ENCODE assay signal across 8 cellular contexts in genomic region chr11:8963569-8964323, GRCh38. TPM values are rescaled to one million over a fixed set of nuclear protein-coding genes. Genes with fewer than 3 reads are reported as not detected.
DNase-seq lines count a peak whose midpoint lies in the region; ATAC-seq and TF ChIP-seq lines count a peak whose summit lies in the region.

No MANE protein-coding gene starts in this region.

- intact Hi-C loops in right lobe of liver (cut with DNase I) = loop anchor here in 1 of 2 donors (5.0 kb wide), 1 partner anchor 281 kb away; the partner anchor contains the start of genes RPL27A and TRIM66

- DNase-seq in AG04450 (ENCODE audit: low read depth, low spot score) = no peak
- peak; percentile 88 for DNase-seq in NCI-H2227 (lab: John Stamatoyannopoulos, UW; ENCODE audit: unreplicated experiment)
- peak; percentile 85 for DNase-seq in activated CD4-positive, alpha-beta T cell treated with anti-CD3 and anti-CD28 coated beads for 48 hours
- peak; percentile 92 for DNase-seq in coronary artery (ENCODE audit: low spot score)
- peak; percentile 86 to 91 (median 90) for DNase-seq in right lobe of liver
- DNase-seq in stimulated activated CD4-positive, alpha-beta T cell treated with anti-CD3 and anti-CD28 coated beads, TNF-alpha, amount 100 ng/mL, for 48 hours (ENCODE audit: low read depth in 3 of 3) = peak; percentile 55 to 78 (median 59)

- ATAC-seq in GM18873 (IDR thresholded peaks at IDR 0.05; ENCODE audit: low FRiP score, unreplicated experiment) = peak; percentile 52
- peak; percentile 75 for ATAC-seq in HG03159 (IDR thresholded peaks at IDR 0.05; ENCODE audit: unreplicated experiment)
- ATAC-seq in right lobe of liver = peak; percentile 73 to 83 (median 81)

- POLR2A ChIA-PET in AG04450 (lab: Yijun Ruan, JAX) = interaction anchor here (1.0 to 1.8 kb wide), 6 partner anchors 40 to 277 kb away, joined by 3 to 7 read pairs (median 6); partner anchors contain the start of gene NRIP3

- no peaks in the 10 kb centered on the region for H3K36me3 ChIP-seq in right lobe of liver

- TF ChIP-seq CTCF in AG04450 (IDR thresholded peaks at IDR 0.05; ENCODE audit: low read depth, low read length) = no peak
- TF ChIP-seq CTCF in coronary artery (IDR thresholded peaks at IDR 0.05) = no peak
- TF ChIP-seq CTCF in right lobe of liver (IDR thresholded peaks at IDR 0.05) = no peak

- no peak for TF ChIP-seq POLR2A in right lobe of liver (IDR thresholded peaks at IDR 0.05)

- CTCF ChIA-PET in AG04450 (lab: Charles Lee) = interaction anchor here (1.5 kb wide), 1 partner anchor 174 kb away, joined by 9 read pairs; no protein-coding TSS in a partner anchor

- H3K9me3 ChIP-seq in AG04450 (ENCODE audit: control insufficient read depth, insufficient read depth, low read length) = no peaks in the 10 kb centered on the region; the same call in 1 of the 2 replicates
- H3K9me3 ChIP-seq in right lobe of liver = no peaks in the 10 kb centered on the region

- H3K27me3 ChIP-seq in AG04450 (ENCODE audit: control insufficient read depth, insufficient read depth, low read length) (no peaks in the 10 kb centered on the region), right lobe of liver (no peaks in the 10 kb centered on the region)

- H3K4me3 ChIP-seq in AG04450 (ENCODE audit: low read depth, low read length) = peak overlapping the region; percentile 93
- H3K4me3 ChIP-seq in coronary artery = peak overlapping the region; percentile 95
- H3K4me3 ChIP-seq in right lobe of liver = peak overlapping the region; percentile 84 to 97 (median 87)

- under 1% methylated on average over 18 of the region's 39 CpGs for WGBS in right lobe of liver (ENCODE audit: insufficient coverage, low coverage, low lambda C conversion rate, missing lambda C conversion rate)

- peak overlapping the region; percentile 89 for H3K27ac ChIP-seq in AG04450 (ENCODE audit: low read depth, low read length)
- peak overlapping the region; percentile 95 to 99 for H3K27ac ChIP-seq in coronary artery
- peak overlapping the region; percentile 80 to 92 (median 88) for H3K27ac ChIP-seq in right lobe of liver

- H3K4me1 ChIP-seq in right lobe of liver = peaks cover 0 to 28% (median 13%) of the 10 kb centered on the region in 4 donors

RNA-seq across cellular contexts. Expression of gene TMEM9B, which starts 0.5 kb away (rescaled TPM):
- 45.2 and 53.9 TPM in 2 replicates for polyA plus RNA-seq in AG04450 (2011; rRNA removed)
- polyA minus RNA-seq in AG04450 (2011; rRNA and poly(A)+ RNA removed) = 17.5 and 20.4 TPM in 2 replicates
- 10 to 100 TPM; 15.5 to 33.6 (median 19.8) TPM for total RNA-seq in right lobe of liver

RNA-seq across cellular contexts. Expression of gene ASCL3, which starts 20.9 kb away (rescaled TPM):
- polyA plus RNA-seq in AG04450 (2011; rRNA removed) = not detected in 2 replicates
- polyA minus RNA-seq in AG04450 (2011; rRNA and poly(A)+ RNA removed) = not detected in 2 replicates
- total RNA-seq in right lobe of liver = not detected

RNA-seq across cellular contexts. Expression of gene C11orf16, which starts 31.0 kb away (rescaled TPM):
- not detected in 2 replicates for polyA plus RNA-seq in AG04450 (2011; rRNA removed)
- not detected in 2 replicates for polyA minus RNA-seq in AG04450 (2011; rRNA and poly(A)+ RNA removed)
- not detected for total RNA-seq in right lobe of liver

RNA-seq across cellular contexts. Expression of gene NRIP3, which starts 40.1 kb away (rescaled TPM):
- 11.1 and 12.3 TPM in 2 replicates for polyA plus RNA-seq in AG04450 (2011; rRNA removed)
- 13.5 and 15.8 TPM in 2 replicates for polyA minus RNA-seq in AG04450 (2011; rRNA and poly(A)+ RNA removed)
- total RNA-seq in right lobe of liver = under 1 TPM in 4 of 6 experiments, not detected in 2; 0.31 to 0.84 (median 0.37) TPM

RNA-seq across cellular contexts. Expression of gene AKIP1, which starts 52.8 kb away (rescaled TPM):
- 39.6 and 41.4 TPM in 2 replicates for polyA plus RNA-seq in AG04450 (2011; rRNA removed)
- 9.1 and 12.2 TPM in 2 replicates for polyA minus RNA-seq in AG04450 (2011; rRNA and poly(A)+ RNA removed)
- 10 to 100 TPM in 3 of 6 experiments, 1 to 10 TPM in 3; 5.8 to 14.8 (median 8.7) TPM for total RNA-seq in right lobe of liver
